ENCODE assay signal across 18 cellular contexts in the genomic region with DNA sequence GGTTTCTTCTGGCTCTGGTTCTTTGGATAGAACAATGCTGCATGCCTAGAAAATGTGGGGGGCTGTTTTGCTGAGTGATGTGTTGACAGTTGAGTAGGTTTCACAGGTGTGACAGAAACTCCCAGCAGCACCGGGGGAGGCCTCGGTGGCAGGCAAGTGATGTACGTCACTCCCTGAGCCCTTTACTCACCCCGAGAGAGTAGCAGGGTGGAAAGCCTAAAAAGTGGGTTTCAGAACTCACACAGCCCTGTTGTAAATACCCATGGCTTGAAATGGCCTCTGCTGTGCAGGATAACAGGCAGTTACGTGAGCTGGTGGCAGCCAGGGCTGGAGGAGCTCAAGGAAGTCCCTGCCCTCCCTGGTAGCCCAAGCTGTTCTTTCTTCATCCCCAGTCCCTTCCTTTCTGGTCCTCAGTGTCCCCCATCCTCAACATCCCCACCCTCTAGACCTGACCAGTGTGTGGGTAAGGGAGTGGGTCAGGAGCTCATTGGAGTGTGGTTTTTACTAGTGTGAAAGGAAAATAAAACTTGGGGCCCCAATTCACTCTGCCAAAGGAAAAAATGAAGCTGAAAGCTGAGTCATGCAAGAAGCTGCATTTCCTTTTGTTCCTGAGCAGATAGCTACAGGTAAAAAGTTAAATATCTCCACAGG.
A peak's percentile ranks its signal among the peaks of the same experiment; 100 is the strongest.
DNase-seq lines count a peak whose midpoint lies in the region; ATAC-seq and TF ChIP-seq lines count a peak whose summit lies in the region.
"Had no signal": no experiment of that assay in that cellular context is flagged by ENCODE, and none has a peak within 500 bp of the region (broad histone marks: within the 10 kb centered on the region; RNA-seq: fewer than 3 reads in every experiment).

No MANE protein-coding gene starts in this region.

- H4K91ac ChIP-seq in trophoblast cell (ENCODE audit: low read depth, low read length), result no peak overlapping the region

- no peaks in the 10 kb centered on the region for H3K79me2 ChIP-seq in trophoblast cell (ENCODE audit: control insufficient read depth, insufficient read depth, low read length, poor library complexity)

- POLR2A ChIA-PET in activated CD8-positive, alpha-beta T cell treated with anti-CD3 and anti-CD28 coated beads for 36 hours (lab: Charles Lee), result interaction anchor here (0.5 kb wide), 1 partner anchor 305 kb away, joined by 3 read pairs; no protein-coding TSS in a partner anchor
- POLR2A ChIA-PET in activated CD8-positive, alpha-beta T cell treated with anti-CD3 and anti-CD28 coated beads, Interleukin-2, amount 10 ng/mL, durations not matched to agents 7 days and 5 days (lab: Charles Lee), result no interaction called here

- H3K27me3 ChIP-seq in trophoblast cell (ENCODE audit: insufficient read depth, low read length), result no peaks in the 10 kb centered on the region
- H3K27me3 ChIP-seq: cardiac muscle cell, pancreas had no signal

- no peak overlapping the region for H3K4me2 ChIP-seq in trophoblast cell (ENCODE audit: low read length)
- H3K4me2 ChIP-seq: smooth muscle cell had no signal

- H2BK5ac ChIP-seq in trophoblast cell (ENCODE audit: low read depth, low read length, poor library complexity), result no peak overlapping the region

- no peak overlapping the region for H3K27ac Mint-ChIP-seq in activated CD8-positive, alpha-beta T cell treated with anti-CD3 and anti-CD28 coated beads for 36 hours
- no peak overlapping the region for H3K27ac Mint-ChIP-seq in activated CD8-positive, alpha-beta T cell treated with anti-CD3 and anti-CD28 coated beads, Interleukin-2, amount 10 ng/mL, durations not matched to agents 7 days and 5 days
- H3K27ac Mint-ChIP-seq in activated T-helper 17 cell treated with anti-CD3 and anti-CD28 coated beads, Interleukin-2, amount 50 U/mL, for 72 hours, result no peak overlapping the region
- H3K27ac Mint-ChIP-seq: activated naive CD4-positive, alpha-beta T cell treated with anti-CD3 and anti-CD28 coated beads, Interleukin-2, amount 50 U/mL, for 24 hours had no signal

- peaks cover 2% of the 10 kb centered on the region for H3K27me3 Mint-ChIP-seq in activated CD8-positive, alpha-beta T cell treated with anti-CD3 and anti-CD28 coated beads for 36 hours
- H3K27me3 Mint-ChIP-seq in activated CD8-positive, alpha-beta T cell treated with anti-CD3 and anti-CD28 coated beads, Interleukin-2, amount 10 ng/mL, durations not matched to agents 7 days and 5 days (ENCODE audit: low read depth), result peaks cover 3% of the 10 kb centered on the region
- H3K27me3 Mint-ChIP-seq in activated T-helper 17 cell treated with anti-CD3 and anti-CD28 coated beads, Interleukin-2, amount 50 U/mL, for 72 hours, result no peaks in the 10 kb centered on the region

- no CpG with 5 or more reads among the region's 5 CpGs for WGBS in trophoblast cell (ENCODE audit: extremely low coverage, insufficient coverage, insufficient read length)

- no peak overlapping the region for H3K14ac ChIP-seq in trophoblast cell (ENCODE audit: low read length)

- H3K27ac ChIP-seq in trophoblast cell (ENCODE audit: low read depth, low read length), result no peak overlapping the region
- H3K27ac ChIP-seq: cardiac muscle cell, pancreas had no signal

- H3K4ac ChIP-seq in trophoblast cell (ENCODE audit: low read depth, low read length), result no peak overlapping the region

- peak; percentile 21 for DNase-seq in activated CD8-positive, alpha-beta T cell treated with anti-CD3 and anti-CD28 coated beads for 36 hours
- DNase-seq in activated CD8-positive, alpha-beta T cell treated with anti-CD3 and anti-CD28 coated beads, Interleukin-2, amount 10 ng/mL, durations not matched to agents 7 days and 5 days, result no peak
- no peak for DNase-seq in trophoblast cell
- no peak for DNase-seq in mucosa of gallbladder (ENCODE audit: low spot score)
- DNase-seq in stimulated activated naive CD4-positive, alpha-beta T cell (lab: John Stamatoyannopoulos, UW), result no peak
- no peak for DNase-seq in ecto neural progenitor cell (ENCODE audit: low spot score)
- DNase-seq: activated CD4-positive, alpha-beta T cell treated with anti-CD3 and anti-CD28 coated beads, Interleukin-2, amount 50 U/mL, for 4 hours; COR-L47; GF-D8; kidney; NCI-H2081; pancreas; SHP77 had no signal

- no peak overlapping the region for H2BK12ac ChIP-seq in trophoblast cell (ENCODE audit: low read length)

- no peaks in the 10 kb centered on the region for H3K36me3 ChIP-seq in trophoblast cell (ENCODE audit: control insufficient read depth in 1 of 2, insufficient read depth in 2 of 2, low read length in 2 of 2)
- H3K36me3 ChIP-seq: cardiac muscle cell, pancreas had no signal

- H2AK5ac ChIP-seq in trophoblast cell (ENCODE audit: low read length), result no peak overlapping the region

- H3K9me3 Mint-ChIP-seq in activated CD8-positive, alpha-beta T cell treated with anti-CD3 and anti-CD28 coated beads for 36 hours, result no peaks in the 10 kb centered on the region
- H3K9me3 Mint-ChIP-seq in activated CD8-positive, alpha-beta T cell treated with anti-CD3 and anti-CD28 coated beads, Interleukin-2, amount 10 ng/mL, durations not matched to agents 7 days and 5 days (ENCODE audit: insufficient read depth), result no peaks in the 10 kb centered on the region
- H3K9me3 Mint-ChIP-seq in activated T-helper 17 cell treated with anti-CD3 and anti-CD28 coated beads, Interleukin-2, amount 50 U/mL, for 72 hours, result no peaks in the 10 kb centered on the region
- H3K9me3 Mint-ChIP-seq: activated naive CD4-positive, alpha-beta T cell treated with anti-CD3 and anti-CD28 coated beads, Interleukin-2, amount 50 U/mL, for 24 hours had no signal

- H3K9ac ChIP-seq in trophoblast cell (ENCODE audit: low read length), result peak overlapping the region; percentile 9

- intact Hi-C loops in activated CD8-positive, alpha-beta T cell treated with anti-CD3 and anti-CD28 coated beads for 36 hours (cut with micrococcal nuclease), result no loop called here

- no peak overlapping the region for H2AFZ ChIP-seq in trophoblast cell (ENCODE audit: insufficient read depth, low read length, poor library complexity)

- H3K18ac ChIP-seq in trophoblast cell (ENCODE audit: low read length), result no peak overlapping the region

- no peak for TF ChIP-seq CTCF in activated CD8-positive, alpha-beta T cell treated with anti-CD3 and anti-CD28 coated beads for 36 hours (IDR thresholded peaks at IDR 0.05)

- no peak overlapping the region for H4K12ac ChIP-seq in trophoblast cell (ENCODE audit: low read depth, low read length)

- peak; percentile 62 for ATAC-seq in activated CD8-positive, alpha-beta T cell treated with anti-CD3 and anti-CD28 coated beads for 36 hours
- ATAC-seq in activated CD8-positive, alpha-beta T cell treated with anti-CD3 and anti-CD28 coated beads, Interleukin-2, amount 10 ng/mL, durations not matched to agents 7 days and 5 days, result no peak
- ATAC-seq in HG02798 (IDR thresholded peaks at IDR 0.05; ENCODE audit: poor library complexity, unreplicated experiment), result peak; percentile 43
- peak; percentile 78 for ATAC-seq in activated T-helper 17 cell treated with anti-CD3 and anti-CD28 coated beads, Interleukin-2, amount 50 U/mL, for 72 hours (replicated peaks)
- ATAC-seq: pancreas had no signal

- no peaks in the 10 kb centered on the region for H3K36me3 Mint-ChIP-seq in activated CD8-positive, alpha-beta T cell treated with anti-CD3 and anti-CD28 coated beads for 36 hours (ENCODE audit: low read depth)
- no peaks in the 10 kb centered on the region for H3K36me3 Mint-ChIP-seq in activated CD8-positive, alpha-beta T cell treated with anti-CD3 and anti-CD28 coated beads, Interleukin-2, amount 10 ng/mL, durations not matched to agents 7 days and 5 days (ENCODE audit: low read depth)
- no peaks in the 10 kb centered on the region for H3K36me3 Mint-ChIP-seq in activated T-helper 17 cell treated with anti-CD3 and anti-CD28 coated beads, Interleukin-2, amount 50 U/mL, for 72 hours (ENCODE audit: low read depth)
- H3K36me3 Mint-ChIP-seq: activated naive CD4-positive, alpha-beta T cell treated with anti-CD3 and anti-CD28 coated beads, Interleukin-2, amount 50 U/mL, for 24 hours had no signal

- no peak overlapping the region for H3K4me3 ChIP-seq in trophoblast cell (ENCODE audit: low read depth, low read length)
- H3K4me3 ChIP-seq: cardiac muscle cell, pancreas, smooth muscle cell had no signal

- H3K23ac ChIP-seq in trophoblast cell (ENCODE audit: low read length), result no peak overlapping the region

- no peak overlapping the region for H4K8ac ChIP-seq in trophoblast cell (ENCODE audit: low read depth, low read length)

- H2BK120ac ChIP-seq in trophoblast cell (ENCODE audit: insufficient read depth, low read length, poor library complexity), result no peak overlapping the region

- H3K4me1 ChIP-seq in trophoblast cell (ENCODE audit: control insufficient read depth in 1 of 2, insufficient read depth in 2 of 2, low read length in 2 of 2), result peaks cover 5 to 7% of the 10 kb centered on the region in 2 experiments
- H3K4me1 ChIP-seq: pancreas had no signal

- H3K9me3 ChIP-seq in trophoblast cell (ENCODE audit: insufficient read depth, low read depth, low read length), result peaks cover 2% of the 10 kb centered on the region
- H3K9me3 ChIP-seq: pancreas had no signal

- CTCF ChIA-PET in activated CD8-positive, alpha-beta T cell treated with anti-CD3 and anti-CD28 coated beads for 36 hours (lab: Charles Lee), result no interaction called here
- CTCF ChIA-PET in activated CD8-positive, alpha-beta T cell treated with anti-CD3 and anti-CD28 coated beads, Interleukin-2, amount 10 ng/mL, durations not matched to agents 7 days and 5 days (lab: Charles Lee), result no interaction called here

- no peaks in the 10 kb centered on the region for H3K79me1 ChIP-seq in trophoblast cell (ENCODE audit: low read length)

- H3K4me1 Mint-ChIP-seq in activated CD8-positive, alpha-beta T cell treated with anti-CD3 and anti-CD28 coated beads for 36 hours (ENCODE audit: low read depth), result peaks cover 8% of the 10 kb centered on the region
- no peaks in the 10 kb centered on the region for H3K4me1 Mint-ChIP-seq in activated CD8-positive, alpha-beta T cell treated with anti-CD3 and anti-CD28 coated beads, Interleukin-2, amount 10 ng/mL, durations not matched to agents 7 days and 5 days (ENCODE audit: low read depth)
- H3K4me1 Mint-ChIP-seq in activated T-helper 17 cell treated with anti-CD3 and anti-CD28 coated beads, Interleukin-2, amount 50 U/mL, for 72 hours, result no peaks in the 10 kb centered on the region
- H3K4me1 Mint-ChIP-seq: activated naive CD4-positive, alpha-beta T cell treated with anti-CD3 and anti-CD28 coated beads, Interleukin-2, amount 50 U/mL, for 24 hours had no signal

- no peak overlapping the region for H3K4me3 Mint-ChIP-seq in activated CD8-positive, alpha-beta T cell treated with anti-CD3 and anti-CD28 coated beads for 36 hours
- no peak overlapping the region for H3K4me3 Mint-ChIP-seq in activated CD8-positive, alpha-beta T cell treated with anti-CD3 and anti-CD28 coated beads, Interleukin-2, amount 10 ng/mL, durations not matched to agents 7 days and 5 days
- H3K4me3 Mint-ChIP-seq in activated T-helper 17 cell treated with anti-CD3 and anti-CD28 coated beads, Interleukin-2, amount 50 U/mL, for 72 hours, result no peak overlapping the region
- H3K4me3 Mint-ChIP-seq: activated naive CD4-positive, alpha-beta T cell treated with anti-CD3 and anti-CD28 coated beads, Interleukin-2, amount 50 U/mL, for 24 hours had no signal
